In the genomic region with DNA sequence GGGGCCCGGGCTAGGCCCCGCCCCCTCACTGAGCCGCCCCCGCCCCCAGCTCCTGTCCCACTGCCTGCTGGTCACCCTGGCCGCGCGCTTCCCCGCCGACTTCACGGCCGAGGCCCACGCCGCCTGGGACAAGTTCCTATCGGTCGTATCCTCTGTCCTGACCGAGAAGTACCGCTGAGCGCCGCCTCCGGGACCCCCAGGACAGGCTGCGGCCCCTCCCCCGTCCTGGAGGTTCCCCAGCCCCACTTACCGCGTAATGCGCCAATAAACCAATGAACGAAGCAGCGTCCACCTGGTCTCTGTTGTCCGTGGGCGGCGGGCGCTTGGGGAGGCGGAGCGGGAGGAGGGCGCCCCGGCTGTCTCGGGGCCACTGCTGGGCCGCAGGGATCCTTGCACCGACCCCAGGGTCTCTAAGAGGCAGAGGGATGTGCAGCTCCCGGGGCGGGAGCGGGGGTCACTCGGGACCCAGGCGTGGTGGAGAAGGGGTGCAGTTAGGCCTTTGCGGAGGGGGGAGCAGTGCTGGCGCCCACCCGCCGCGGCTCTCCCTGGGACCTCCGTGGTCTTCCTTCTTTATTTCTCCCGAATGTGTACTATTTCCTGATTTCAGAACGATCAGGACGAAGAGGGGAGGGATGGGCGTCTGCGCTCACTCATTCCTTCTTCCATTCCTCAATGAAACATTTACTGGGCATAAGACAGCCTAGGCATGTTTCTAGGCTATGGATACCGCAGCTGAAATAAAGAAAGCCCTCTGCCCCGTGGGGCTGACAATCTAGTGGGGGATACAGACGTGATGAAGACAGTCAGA, we compare ENCODE assay signal across 1 cellular context.
TF ChIP-seq lines count a peak whose summit lies in the region.

No MANE protein-coding gene starts in this region.

TF ChIP-seq in H1, 55 proteins besides CTCF, POLR2A, EP300 and RAD21:
- TF ChIP-seq KDM1A (IDR thresholded peaks at IDR 0.05; ENCODE audit: borderline replicate concordance, low read length), result no peak
- no peak for TF ChIP-seq CTBP2 (IDR thresholded peaks at IDR 0.05; ENCODE audit: borderline replicate concordance, insufficient read depth, insufficient read length, low read length)
- TF ChIP-seq JUN (IDR thresholded peaks at IDR 0.05; ENCODE audit: low read depth, low read length), result no peak
- no peak for TF ChIP-seq YY1 (IDR thresholded peaks at IDR 0.05; ENCODE audit: low read depth, low read length)
- TF ChIP-seq BRCA1 (IDR thresholded peaks at IDR 0.05; ENCODE audit: low read depth, low read length), result no peak
- no peak for TF ChIP-seq PHF8 (conservative IDR thresholded peaks at IDR 0.05; ENCODE audit: low read depth, low read length)
- TF ChIP-seq JUND (IDR thresholded peaks at IDR 0.05; ENCODE audit: low read length), result no peak
- no peak for TF ChIP-seq RFX5 (IDR thresholded peaks at IDR 0.05; ENCODE audit: borderline replicate concordance, low read depth, low read length)
- TF ChIP-seq CEBPB (IDR thresholded peaks at IDR 0.05; ENCODE audit: low read depth, low read length), result no peak
- no peak for TF ChIP-seq POU5F1 (IDR thresholded peaks at IDR 0.05; ENCODE audit: low read depth, low read length)
- TF ChIP-seq BCL11A (IDR thresholded peaks at IDR 0.05; ENCODE audit: low read depth in 2 of 2, low read length in 2 of 2), result no peak
- no peak for TF ChIP-seq TAF1 (IDR thresholded peaks at IDR 0.05; ENCODE audit: low read depth, low read length)
- TF ChIP-seq KDM4A (IDR thresholded peaks at IDR 0.05; ENCODE audit: low read depth, low read length, severe bottlenecking), result peak; percentile 41
- 0 out of 2 replicates have a peak, but pooled peaks have one; percentile 10 for TF ChIP-seq E2F6 (IDR thresholded peaks at IDR 0.05)
- TF ChIP-seq SUZ12 (IDR thresholded peaks at IDR 0.05; ENCODE audit: low read length), result 0 out of 2 replicates have a peak, but pooled peaks have one; percentile 26
- TF ChIP-seq GTF2F1 (IDR thresholded peaks at IDR 0.05; ENCODE audit: borderline replicate concordance, low read depth, low read length), result no peak
- no peak for TF ChIP-seq CREB1 (IDR thresholded peaks at IDR 0.05)
- no peak for TF ChIP-seq EZH2 (IDR thresholded peaks at IDR 0.05; ENCODE audit: low read depth, low read length, severe bottlenecking)
- no peak for TF ChIP-seq CHD2 (IDR thresholded peaks at IDR 0.05; ENCODE audit: low read length)
- TF ChIP-seq, protein P1, sequence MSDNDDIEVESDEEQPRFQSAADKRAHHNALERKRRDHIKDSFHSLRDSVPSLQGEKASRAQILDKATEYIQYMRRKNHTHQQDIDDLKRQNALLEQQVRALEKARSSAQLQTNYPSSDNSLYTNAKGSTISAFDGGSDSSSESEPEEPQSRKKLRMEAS (IDR thresholded peaks at IDR 0.05), result no peak
- TF ChIP-seq NANOG (IDR thresholded peaks at IDR 0.05; ENCODE audit: insufficient read depth, low read depth, low read length, poor library complexity, severe bottlenecking), result no peak
